Comparison of ENCODE assay signal across 8 cellular contexts in genomic region chr21:33199516-33200217, GRCh38. TPM values are rescaled to one million over a fixed set of nuclear protein-coding genes. Genes with fewer than 3 reads are reported as not detected.
DNase-seq lines count a peak whose midpoint lies in the region; ATAC-seq and FAIRE-seq lines count a peak whose summit lies in the region.

No MANE protein-coding gene starts in this region.

- ATAC-seq in HG03469 (IDR thresholded peaks at IDR 0.05; ENCODE audit: unreplicated experiment): peak; percentile 75

- DNase-seq in C1 segment of cervical spinal cord (lab: John Stamatoyannopoulos, UW): peak in 12 of 14 donors; percentile 17 to 66 (median 49)
- peak; percentile 45 for DNase-seq in GM19239 (ENCODE audit: insufficient read length, low spot score)
- peak; percentile 64 for DNase-seq in NCI-H524 treated with DMSO at 0.1 percent for 48 hours (lab: John Stamatoyannopoulos, UW)
- peak; percentile 84 for DNase-seq in activated CD4-positive, alpha-beta T cell treated with anti-CD3 and anti-CD28 coated beads for 48 hours
- peak; percentile 96 for DNase-seq in dermis blood vessel endothelial cell
- DNase-seq in lung microvascular endothelial cell (ENCODE audit: low read depth in 2 of 2): peak; percentile 94
- DNase-seq in stimulated activated CD8-positive, alpha-beta memory T cell treated with anti-CD3 and anti-CD28 coated beads, Interleukin-15, amount 100 ng/mL, for 1 hour (ENCODE audit: low read depth): peak; percentile 73

- peak; percentile 49 for FAIRE-seq in GM19239 (lab: Jason Lieb, UNC)

RNA-seq across cellular contexts. Expression of gene IFNAR2, which starts 30.1 kb away (rescaled TPM):
- total RNA-seq in dermis blood vessel endothelial cell (12.4 and 19.4 TPM in 2 replicates), lung microvascular endothelial cell (5.4 and 8.1 TPM in 2 replicates)

Comparison
In these comparisons a context has a peak if more than half of its experiments do, and no peak if none do; other contexts are left out.
1. Peak in every context shown above with its lines: DNase-seq and ATAC-seq.
2. DNase-seq: peak in every context shown above with its lines; median percentile 96 in dermis blood vessel endothelial cell; 94 in lung microvascular endothelial cell; 84 in activated CD4-positive, alpha-beta T cell treated with anti-CD3 and anti-CD28 coated beads for 48 hours; 73 in stimulated activated CD8-positive, alpha-beta memory T cell treated with anti-CD3 and anti-CD28 coated beads, Interleukin-15, amount 100 ng/mL, for 1 hour; 64 in NCI-H524 treated with DMSO at 0.1 percent for 48 hours; 49 in C1 segment of cervical spinal cord; 45 in GM19239.